Comparison of ENCODE assay signal across 10 cellular contexts in the genomic region with DNA sequence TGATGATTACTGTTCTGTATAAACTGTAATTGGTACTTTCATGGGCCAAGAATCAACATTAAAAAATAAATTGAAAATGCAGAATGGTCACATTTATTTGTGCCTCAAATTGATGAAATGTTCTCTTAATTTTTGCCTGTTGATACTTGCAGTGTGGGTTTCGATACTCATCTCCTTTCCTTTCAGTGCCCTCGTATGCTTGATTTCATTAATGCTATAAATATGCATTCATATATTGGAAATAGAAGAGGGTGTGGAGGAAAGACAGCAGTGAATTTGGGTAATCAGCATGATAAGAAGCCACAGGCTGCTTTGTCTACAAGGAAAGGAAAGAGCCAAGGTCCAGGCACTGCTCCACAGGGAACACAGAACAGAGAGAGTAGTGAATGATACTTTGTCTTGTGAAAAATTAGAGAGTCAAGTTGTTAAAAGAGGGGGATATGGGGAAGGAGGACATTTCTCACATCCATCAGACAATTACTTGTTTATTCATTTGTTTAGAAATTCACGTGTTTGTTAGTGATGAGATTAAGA. TPM values are rescaled to one million over a fixed set of nuclear protein-coding genes. Genes with fewer than 3 reads are reported as not detected.
DNase-seq lines count a peak whose midpoint lies in the region; ATAC-seq and TF ChIP-seq lines count a peak whose summit lies in the region.
"Had no signal": no experiment of that assay in that cellular context is flagged by ENCODE, and none has a peak within 500 bp of the region (broad histone marks: within the 10 kb centered on the region; RNA-seq: fewer than 3 reads in every experiment).

No MANE protein-coding gene starts in this region.

- peak overlapping the region; percentile 97 for H3K27ac ChIP-seq in CD4-positive, alpha-beta memory T cell (ENCODE audit: low read depth, low read length)

- H3K4me1 Mint-ChIP-seq in CD4-positive, alpha-beta memory T cell: peaks cover 31 to 47% (median 37%) of the 10 kb centered on the region in 4 donors
- no peaks in the 10 kb centered on the region for H3K4me1 Mint-ChIP-seq in endothelial cell (ENCODE audit: unreplicated experiment)

- H3K4me2 ChIP-seq in Loucy (ENCODE audit: low read depth, low read length, poor library complexity, severe bottlenecking): peak overlapping the region; percentile 80

- no peaks in the 10 kb centered on the region for H4K20me1 ChIP-seq in Loucy (ENCODE audit: insufficient read depth, low read length, poor library complexity, severe bottlenecking)

- POLR2A ChIA-PET in CD4-positive, alpha-beta memory T cell (lab: Charles Lee; ENCODE audit: partially characterized antibody): interaction anchor here (2.9 kb wide), 1 partner anchor 160 kb away, joined by 35 read pairs; the partner anchor contains the start of gene DDX60L

- DNase-seq in CD4-positive, alpha-beta memory T cell: peak in 1 of 5 donors; percentile 0
- DNase-seq in endothelial cell (ENCODE audit: low spot score) (no peak), anterior cingulate cortex (lab: John Stamatoyannopoulos, UW) (no peak), left lobe of liver (ENCODE audit: low spot score) (no peak)
- no peak for DNase-seq in central memory CD4-positive, alpha-beta T cell
- DNase-seq: activated CD4-positive, CD25-positive, alpha-beta regulatory T cell treated with anti-CD3 and anti-CD28 coated beads, Interleukin-2, amount 50 U/mL, for 72 hours; thyroid gland had no signal

- peaks cover 28% of the 10 kb centered on the region for H3K4me1 ChIP-seq in CD4-positive, alpha-beta memory T cell (ENCODE audit: insufficient read depth, low read length)
- peaks cover 16% of the 10 kb centered on the region for H3K4me1 ChIP-seq in Loucy (ENCODE audit: insufficient read depth, low read length, poor library complexity, severe bottlenecking)
- H3K4me1 ChIP-seq in neuron (ENCODE audit: insufficient read depth, low read length): peaks cover 14% of the 10 kb centered on the region

- H3F3A ChIP-seq in Loucy (ENCODE audit: low read depth): no peaks in the 10 kb centered on the region

- H3K27me3 ChIP-seq in CD4-positive, alpha-beta memory T cell (ENCODE audit: insufficient read depth, low read length): no peaks in the 10 kb centered on the region
- no peaks in the 10 kb centered on the region for H3K27me3 ChIP-seq in Loucy (ENCODE audit: insufficient read depth, low read length, poor library complexity, severe bottlenecking)
- H3K27me3 ChIP-seq in neuron (ENCODE audit: insufficient read depth, low read length): no peaks in the 10 kb centered on the region
- H3K27me3 ChIP-seq: thyroid gland had no signal

- ATAC-seq in GM19455 (IDR thresholded peaks at IDR 0.05; ENCODE audit: unreplicated experiment) (no peak), left lobe of liver (no peak)

- no peaks in the 10 kb centered on the region for H3K9me3 ChIP-seq in CD4-positive, alpha-beta memory T cell (ENCODE audit: control insufficient read depth in 1 of 2, low read length in 2 of 2)
- no peaks in the 10 kb centered on the region for H3K9me3 ChIP-seq in Loucy (ENCODE audit: insufficient read depth, low read depth, low read length)
- no peaks in the 10 kb centered on the region for H3K9me3 ChIP-seq in neuron (ENCODE audit: low read length)
- H3K9me3 ChIP-seq: thyroid gland had no signal

- H3K4me3 ChIP-seq in CD4-positive, alpha-beta memory T cell (ENCODE audit: low read length in 2 of 2): peak overlapping the region in 1 of 2 donors; percentile 98
- peak overlapping the region; percentile 85 for H3K4me3 ChIP-seq in Loucy (ENCODE audit: low read length, poor library complexity, severe bottlenecking)
- no peak overlapping the region for H3K4me3 ChIP-seq in neuron (ENCODE audit: low read length)

- no peaks in the 10 kb centered on the region for H3K36me3 ChIP-seq in CD4-positive, alpha-beta memory T cell (ENCODE audit: insufficient read depth, low read length)
- H3K36me3 ChIP-seq in Loucy (ENCODE audit: insufficient read depth, low read length): no peaks in the 10 kb centered on the region
- H3K36me3 ChIP-seq in neuron (ENCODE audit: insufficient read depth, low read length): no peaks in the 10 kb centered on the region
- H3K36me3 ChIP-seq: thyroid gland had no signal

- no peaks in the 10 kb centered on the region for H3K9me2 ChIP-seq in Loucy (replicated peaks; ENCODE audit: low read depth, low read length)

- H2AFZ ChIP-seq in Loucy (ENCODE audit: low read length): peak overlapping the region; percentile 99; the same call in 1 of the 2 replicates
- peak overlapping the region; percentile 22 for H2AFZ ChIP-seq in neuron (ENCODE audit: low read depth, low read length)

- peaks cover 0 to 2% (median 0%) of the 10 kb centered on the region in 8 donors for H3K9me3 Mint-ChIP-seq in CD4-positive, alpha-beta memory T cell
- H3K9me3 Mint-ChIP-seq in endothelial cell (ENCODE audit: unreplicated experiment): no peaks in the 10 kb centered on the region

- H3K27ac Mint-ChIP-seq in CD4-positive, alpha-beta memory T cell: peak overlapping the region; percentile 98 to 99 (median 98)
- no peak overlapping the region for H3K27ac Mint-ChIP-seq in endothelial cell (ENCODE audit: unreplicated experiment)

- CTCF ChIA-PET in CD4-positive, alpha-beta memory T cell (lab: Charles Lee; ENCODE audit: partially characterized antibody): no interaction called here

- intact Hi-C loops in CD4-positive, alpha-beta memory T cell (cut with micrococcal nuclease): loop anchor here (5.0 kb wide), 1 partner anchor 1708 kb away; the partner anchor contains the start of gene MFAP3L

- H3K9ac ChIP-seq in Loucy (ENCODE audit: low read depth, low read length, poor library complexity, severe bottlenecking): no peak overlapping the region

- TF ChIP-seq CTCF in Loucy (conservative IDR thresholded peaks at IDR 0.05; ENCODE audit: low read length) (no peak), endothelial cell (IDR thresholded peaks at IDR 0.05; ENCODE audit: unreplicated experiment) (no peak)

- no peaks in the 10 kb centered on the region for H3K27me3 Mint-ChIP-seq in CD4-positive, alpha-beta memory T cell
- H3K27me3 Mint-ChIP-seq in endothelial cell (ENCODE audit: unreplicated experiment): peaks cover 2% of the 10 kb centered on the region

- no peaks in the 10 kb centered on the region for H3K79me2 ChIP-seq in Loucy (ENCODE audit: insufficient read depth, low read length)

- H3K36me3 Mint-ChIP-seq in CD4-positive, alpha-beta memory T cell: peaks cover 3 to 12% of the 10 kb centered on the region in 2 donors
- no peaks in the 10 kb centered on the region for H3K36me3 Mint-ChIP-seq in endothelial cell (ENCODE audit: low read depth, unreplicated experiment)

- peak overlapping the region; percentile 95 to 98 (median 97) for H3K4me3 Mint-ChIP-seq in CD4-positive, alpha-beta memory T cell
- H3K4me3 Mint-ChIP-seq in endothelial cell (ENCODE audit: unreplicated experiment): peak overlapping the region; percentile 1

RNA-seq across cellular contexts. Expression of gene DDX60, which starts 1.0 kb away (rescaled TPM):
- 10 to 100 TPM; 33.1 to 33.9 TPM for total RNA-seq in CD4-positive, alpha-beta memory T cell
- polyA plus RNA-seq in CD4-positive, alpha-beta memory T cell: 10 to 100 TPM; 25.7 to 30.8 TPM
- total RNA-seq in endothelial cell (ENCODE audit: unreplicated experiment) (5.0 TPM), left lobe of liver (4.3 TPM)
